In genomic region chr18:5214583-5215351, GRCh38 we compare ENCODE assay signal across 15 cellular contexts. TPM values are rescaled to one million over a fixed set of nuclear protein-coding genes. Genes with fewer than 3 reads are reported as not detected.
"Had no signal": no experiment of that assay in that cellular context is flagged by ENCODE, and none has a peak within 500 bp of the region (broad histone marks: within the 10 kb centered on the region; RNA-seq: fewer than 3 reads in every experiment).

No MANE protein-coding gene starts in this region.

- H3K9me3 ChIP-seq: colonic mucosa, heart left ventricle, sigmoid colon, suprapubic skin had no signal

- H3K4me1 ChIP-seq: colonic mucosa, heart left ventricle, sigmoid colon, suprapubic skin had no signal

- DNase-seq: colonic mucosa; heart left ventricle; sigmoid colon; stimulated activated CD4-positive, alpha-beta T cell treated with anti-CD3 and anti-CD28 coated beads, Interleukin-2, amount 100 ng/mL, for 24 hours; stimulated activated naive B cell treated with anti-CD40 and anti-IgM and Interleukin-4, amounts not matched to agents 10 μg/mL and 1 μg/mL and 100 μg/mL, for 72 hours had no signal

- H3K9me3 Mint-ChIP-seq: neural crest cell; T-helper 1 cell treated with Interleukin-12 subunit alpha and Interleukin-12 subunit beta and Interleukin-4 antibody, amounts not matched to agents 30 μg/mL and 1 μg/mL, for 36 hours; type B pancreatic cell; WTC11 had no signal

- H3K4me1 Mint-ChIP-seq: neural crest cell; stimulated activated naive B cell treated with anti-CD40 and anti-IgM and Interleukin-4, amounts not matched to agents 10 μg/mL and 1 μg/mL and 100 μg/mL, for 72 hours; WTC11 had no signal

- H3K4me3 ChIP-seq: colonic mucosa, heart left ventricle, sigmoid colon, SK-N-MC, suprapubic skin had no signal

- H3K4me3 Mint-ChIP-seq: memory B cell; neural crest cell; stimulated activated naive B cell treated with anti-CD40 and anti-IgM and Interleukin-4, amounts not matched to agents 10 μg/mL and 1 μg/mL and 100 μg/mL, for 72 hours; T-helper 1 cell treated with Interleukin-12 subunit alpha and Interleukin-12 subunit beta and Interleukin-4 antibody, amounts not matched to agents 30 μg/mL and 1 μg/mL, for 36 hours; type B pancreatic cell; WTC11 had no signal

- H3K36me3 Mint-ChIP-seq: memory B cell; stimulated activated naive B cell treated with anti-CD40 and anti-IgM and Interleukin-4, amounts not matched to agents 10 μg/mL and 1 μg/mL and 100 μg/mL, for 72 hours; type B pancreatic cell; WTC11 had no signal

- H3K27ac ChIP-seq: colonic mucosa, heart left ventricle, sigmoid colon, SK-N-MC, suprapubic skin had no signal

- H3K36me3 ChIP-seq: colonic mucosa, heart left ventricle, sigmoid colon, suprapubic skin had no signal

- H3K27me3 ChIP-seq: colonic mucosa, sigmoid colon, suprapubic skin had no signal

- H3K27ac Mint-ChIP-seq: memory B cell; stimulated activated naive B cell treated with anti-CD40 and anti-IgM and Interleukin-4, amounts not matched to agents 10 μg/mL and 1 μg/mL and 100 μg/mL, for 72 hours; T-helper 1 cell treated with Interleukin-12 subunit alpha and Interleukin-12 subunit beta and Interleukin-4 antibody, amounts not matched to agents 30 μg/mL and 1 μg/mL, for 36 hours; type B pancreatic cell; WTC11 had no signal

- ATAC-seq: heart left ventricle; stimulated activated naive B cell treated with anti-CD40 and anti-IgM and Interleukin-4, amounts not matched to agents 10 μg/mL and 1 μg/mL and 100 μg/mL, for 72 hours; WTC11 had no signal

RNA-seq across cellular contexts. Expression of gene AKAIN1, which starts 17.7 kb away (rescaled TPM):
- total RNA-seq: cardiac septum, colonic mucosa, heart left ventricle, neural crest cell, osteocyte, pulmonary artery endothelial cell, sigmoid colon, suprapubic skin, WTC11 had no signal
- polyA plus RNA-seq: heart left ventricle had no signal
